8 cellular contexts compared by ENCODE assay signal in genomic region chr21:45309069-45309521, GRCh38. TPM values are rescaled to one million over a fixed set of nuclear protein-coding genes. Genes with fewer than 3 reads are reported as not detected.
DNase-seq lines count a peak whose midpoint lies in the region; ATAC-seq, FAIRE-seq and TF ChIP-seq lines count a peak whose summit lies in the region.

No MANE protein-coding gene starts in this region.

- no peaks in the 10 kb centered on the region for H3K9me3 ChIP-seq in K562 (replicated peaks; ENCODE audit: control insufficient read depth, insufficient read depth, low read depth, low read length)

- peaks cover 13 to 69% of the 10 kb centered on the region in 2 experiments; a peak in 4 of 5 replicates for H3K27me3 ChIP-seq in K562 (ENCODE audit: control insufficient read depth in 2 of 2, insufficient read depth in 2 of 2, low read length in 2 of 2)

- no peaks in the 10 kb centered on the region for H3K36me3 ChIP-seq in K562 (ENCODE audit: control insufficient read depth, insufficient read depth, low read length)

- no peak overlapping the region for H3K27ac ChIP-seq in K562 (ENCODE audit: extremely low read depth, low read depth, low read length)

- peak; percentile 92 for FAIRE-seq in K562 (lab: Jason Lieb, UNC)

- H3K9ac ChIP-seq in K562 (ENCODE audit: insufficient read depth in 1 of 2, low read depth in 2 of 2, low read length in 2 of 2) = no peak overlapping the region

- peak; percentile 45 to 80 for TF ChIP-seq RAD21 in K562 (CRISPR knock-in tag; conservative IDR thresholded peaks at IDR 0.05 in 1 of 2, IDR thresholded peaks at IDR 0.05 in 1 of 2)

- BruUV-seq in K562 (replicated peaks; lab: Mats Ljungman, UMichigan) = no TSS peak

- no peaks in the 10 kb centered on the region for H3K79me2 ChIP-seq in K562 (ENCODE audit: control insufficient read depth, insufficient read depth, low read length)

- in situ Hi-C loops in K562 (cut with MboI) = loop anchor here (10.0 kb wide), 1 partner anchor 516 kb away; no protein-coding TSS in a partner anchor

- intact Hi-C loops in K562 (cut with micrococcal nuclease) = loop anchor here (1.0 kb wide), 1 partner anchor 17 kb away; no protein-coding TSS in a partner anchor

- peaks cover 8% of the 10 kb centered on the region; the same call in 1 of the 2 replicates for H4K20me1 ChIP-seq in K562 (replicated peaks; ENCODE audit: control insufficient read depth, insufficient read depth, low read length)

- 0% methylated on average over 10 of the region's 10 CpGs for WGBS in K562 (ENCODE audit: insufficient coverage, low coverage, missing lambda C conversion rate)

- ATAC-seq in K562 (peak; percentile 89), HG02938 (IDR thresholded peaks at IDR 0.05; ENCODE audit: unreplicated experiment) (no peak), GM21381 (IDR thresholded peaks at IDR 0.05; ENCODE audit: unreplicated experiment) (no peak)

- H2AFZ ChIP-seq in K562 (ENCODE audit: low read depth, low read length) = peak overlapping the region; percentile 76

- CTCF ChIA-PET in K562 (lab: Yijun Ruan, JAX; ENCODE audit: low intra/inter-chr PET ratio) = interaction anchor here (0.9 to 2.2 kb wide), 4 partner anchors 14 to 169 kb away, joined by 3 to 13 read pairs (median 8); no protein-coding TSS in a partner anchor

- no peaks in the 10 kb centered on the region for H3K9me1 ChIP-seq in K562 (ENCODE audit: control insufficient read depth, insufficient read depth, low read length)

- no peak overlapping the region for H3K4me3 ChIP-seq in K562

- H3K4me2 ChIP-seq in K562 (ENCODE audit: insufficient read depth, low read length) = peak overlapping the region; percentile 69

- POLR2A ChIA-PET in K562 (lab: Yijun Ruan, JAX) = interaction anchor here (0.9 to 1.2 kb wide), 3 partner anchors 9 to 74 kb away, joined by 3 to 4 read pairs (median 3); no protein-coding TSS in a partner anchor

- no peak for TF ChIP-seq EP300 in K562 (IDR thresholded peaks at IDR 0.05; ENCODE audit: low read length)

- TF ChIP-seq CTCF in K562 (IDR thresholded peaks at IDR 0.05 in 2 of 3, conservative IDR thresholded peaks at IDR 0.05 in 1 of 3; ENCODE audit: insufficient read depth in 2 of 3, low read depth in 1 of 3, low read length in 3 of 3) = peak; percentile 87 to 99 (median 90)

- peaks cover 20 to 34% of the 10 kb centered on the region in 2 experiments; a peak in 4 of 5 replicates for H3K4me1 ChIP-seq in K562 (replicated peaks in 1 of 2; ENCODE audit: control insufficient read depth in 2 of 2, insufficient read depth in 2 of 2, low read length in 2 of 2)

- TF ChIP-seq POLR2A in K562 (conservative IDR thresholded peaks at IDR 0.05) = no peak

- DNase-seq in activated T-cell treated with anti-CD3 and anti-CD28 coated beads for 1 hour (ENCODE audit: low read depth) = peak; percentile 31
- DNase-seq in activated T-cell treated with anti-CD3 and anti-CD28 coated beads for 4 hours = no peak
- peak; percentile 46 to 57 for DNase-seq in SHP77 (lab: John Stamatoyannopoulos, UW)
- peak; percentile 78 to 82 (median 81) for DNase-seq in K562 (ENCODE audit: extremely low read depth in 1 of 4, low spot score in 3 of 4)
- DNase-seq in inferior parietal cortex (ENCODE audit: extremely low spot score) = peak; percentile 33
- DNase-seq in stimulated activated CD4-positive, alpha-beta T cell treated with anti-CD3 and anti-CD28 coated beads, Interleukin-15, amount 100 ng/mL, for 24 hours = peak; percentile 67

TF ChIP-seq in K562, 482 proteins besides CTCF, POLR2A, EP300 and RAD21 (continues in another document):
- TF ChIP-seq USF2 (CRISPR knock-in tag; IDR thresholded peaks at IDR 0.05) (peak; percentile 42; the same call in 1 of the 2 replicates), NR2F6 (CRISPR knock-in tag; IDR thresholded peaks at IDR 0.05) (no peak), PHTF2 (CRISPR knock-in tag; IDR thresholded peaks at IDR 0.05) (no peak), DPF2 (IDR thresholded peaks at IDR 0.05) (peak; percentile 70), CREB3L1 (IDR thresholded peaks at IDR 0.05; ENCODE audit: borderline replicate concordance, low read depth) (0 out of 2 replicates have a peak, but pooled peaks have one; percentile 33), ZBTB33 (CRISPR knock-in tag; IDR thresholded peaks at IDR 0.05) (peak; percentile 43; the same call in 1 of the 2 replicates), ZNF561 (CRISPR knock-in tag; conservative IDR thresholded peaks at IDR 0.05) (no peak), BCLAF1 (IDR thresholded peaks at IDR 0.05; ENCODE audit: borderline replicate concordance in 1 of 2, control insufficient read depth in 1 of 2, low read depth in 2 of 2, low read length in 1 of 2) (no peak)

RNA-seq across cellular contexts. Expression of gene POFUT2, which starts 21.4 kb away (rescaled TPM):
- 120 and 232 TPM in 2 replicates for total RNA-seq in K562 (2011; cell fraction: chromatin; rRNA removed; ENCODE audit: low replicate concordance)
- total RNA-seq in K562 (2011; cell fraction: nucleolus; rRNA removed) = 126 and 138 TPM in 2 replicates
- 113 and 131 TPM in 2 replicates for total RNA-seq in K562 (2011; cell fraction: nucleoplasm; rRNA removed)
- 11.0 and 16.7 TPM in 2 replicates for total RNA-seq in K562 (2014; rRNA removed)
- 7.6 and 9.2 TPM in 2 replicates for total RNA-seq in K562 (2014; rRNA removed; fragmentation: Illumina TruSeq; extraction: Trizol)
- total RNA-seq in K562 (2015; rRNA removed; fragmentation: Illumina TruSeq; extraction: Trizol) = 9.2 and 9.5 TPM in 2 replicates
- 24.2 and 24.6 TPM in 2 replicates for total RNA-seq in K562 (2021)
- polyA plus RNA-seq in K562 (2011; rRNA removed) = 15.6 and 25.2 TPM in 2 replicates
- polyA plus RNA-seq in K562 (2011; cell fraction: cytosol; rRNA removed) = 9.5 and 12.5 TPM in 2 replicates
- 152 and 163 TPM in 2 replicates for polyA plus RNA-seq in K562 (2011; cell fraction: nucleus; rRNA removed)
- 16.7 and 35.4 TPM in 2 replicates for polyA plus RNA-seq in K562 (2012)
- polyA plus RNA-seq in K562 (2014; fragmentation: Illumina TruSeq; extraction: Trizol) = 18.0 and 21.0 TPM in 2 replicates
- polyA plus RNA-seq in K562 (2014; fragmentation: Nextera tagmentation; extraction: Ambion mirVana) = 1 to 10 TPM; 1.1 to 2.9 TPM
- polyA plus RNA-seq in K562 (2014; rRNA removed) = 18.3 and 21.2 TPM in 2 replicates
- 6.4 and 6.5 TPM in 2 replicates for polyA minus RNA-seq in K562 (2011; rRNA and poly(A)+ RNA removed)
- 3.6 and 8.4 TPM in 2 replicates for polyA minus RNA-seq in K562 (2011; cell fraction: cytosol; rRNA and poly(A)+ RNA removed)
- 33.5 and 49.3 TPM in 2 replicates for polyA minus RNA-seq in K562 (2011; cell fraction: nucleus; rRNA and poly(A)+ RNA removed)
